ENCODE assay signal across 16 cellular contexts in the genomic region with DNA sequence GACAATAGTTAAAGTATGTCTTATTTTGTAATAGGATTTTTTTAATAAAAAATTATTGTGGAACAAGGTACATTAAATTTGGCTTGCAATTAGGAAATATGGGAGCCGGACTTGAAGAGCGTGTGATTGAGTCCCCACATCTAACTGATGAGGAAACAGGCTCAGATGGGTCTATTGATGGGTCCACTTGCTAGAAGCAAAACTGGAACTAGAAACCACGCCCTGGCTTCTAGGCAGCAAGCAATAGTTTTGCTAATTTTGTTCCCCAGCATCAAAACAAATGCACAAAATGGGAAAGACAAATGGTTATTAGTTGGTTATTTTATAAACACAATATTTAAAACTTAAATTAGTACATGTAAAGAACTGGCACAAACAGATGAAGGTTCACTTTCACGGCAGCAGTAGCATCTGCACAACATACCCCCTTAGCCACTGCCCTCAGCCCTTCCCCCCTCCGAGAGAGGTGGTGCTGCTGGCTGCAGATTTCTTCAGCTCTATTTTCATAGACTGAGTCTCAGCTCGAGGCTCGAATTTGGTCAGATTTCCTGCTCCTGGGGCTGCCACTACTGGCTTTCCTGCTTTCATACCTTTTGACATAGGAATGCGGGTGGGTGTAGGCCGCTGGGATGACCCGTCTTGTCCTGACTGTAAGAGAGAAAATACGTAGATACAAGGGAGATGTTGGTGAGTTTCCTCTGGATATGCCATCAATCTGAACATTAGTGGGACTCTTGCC. TPM values are rescaled to one million over a fixed set of nuclear protein-coding genes. Genes with fewer than 3 reads are reported as not detected.
DNase-seq lines count a peak whose midpoint lies in the region; FAIRE-seq and TF ChIP-seq lines count a peak whose summit lies in the region.
"Had no signal": no experiment of that assay in that cellular context is flagged by ENCODE, and none has a peak within 500 bp of the region (broad histone marks: within the 10 kb centered on the region; RNA-seq: fewer than 3 reads in every experiment).

No MANE protein-coding gene starts in this region.

- H3K9me3 ChIP-seq in H1 (ENCODE audit: insufficient read depth in 2 of 2, low read depth in 1 of 2, low read length in 1 of 2) (no peaks in the 10 kb centered on the region), mesenchymal stem cell (ENCODE audit: control insufficient read depth, low read length) (peaks cover 6% of the 10 kb centered on the region), small intestine (ENCODE audit: control insufficient read depth, low read depth) (no peaks in the 10 kb centered on the region)

- CTCF ChIA-PET in H1 (lab: Charles Lee; ENCODE audit: partially characterized antibody): interaction anchor here (1.1 to 1.3 kb wide), 3 partner anchors 36 to 48 kb away, joined by 3 to 5 read pairs (median 3); no protein-coding TSS in a partner anchor

- no peak overlapping the region; the same call in 1 of the 2 replicates for H2BK20ac ChIP-seq in H1 (ENCODE audit: low read length)

- no peak for TF ChIP-seq CTCF in H1 (IDR thresholded peaks at IDR 0.05; ENCODE audit: control extremely low read depth in 1 of 3, insufficient read depth in 1 of 3, low read depth in 1 of 3, low read length in 3 of 3)

- H2BK5ac ChIP-seq in H1 (ENCODE audit: low read depth, low read length) (no peak overlapping the region), mesenchymal stem cell (ENCODE audit: low read depth, low read length, poor library complexity, severe bottlenecking) (no peak overlapping the region)

- TF ChIP-seq RAD21 in H1 (IDR thresholded peaks at IDR 0.05 in 1 of 2, conservative IDR thresholded peaks at IDR 0.05 in 1 of 2; ENCODE audit: low read depth in 2 of 2, low read length in 2 of 2): no peak

- H4K20me1 ChIP-seq in H1 (replicated peaks in 1 of 2; ENCODE audit: control insufficient read depth in 1 of 2, insufficient read depth in 2 of 2, low read length in 2 of 2): no peaks in the 10 kb centered on the region

- peak overlapping the region; percentile 34 for H3K18ac ChIP-seq in H1 (ENCODE audit: extremely low read depth, low read length)
- H3K18ac ChIP-seq in mesenchymal stem cell (ENCODE audit: low read depth in 1 of 2, low read length in 2 of 2): peak overlapping the region in 1 of 2 experiments; percentile 50

- H4K8ac ChIP-seq in H1 (ENCODE audit: extremely low read depth, insufficient read depth, low read length) (peak overlapping the region; percentile 71), mesenchymal stem cell (ENCODE audit: low read length) (no peak overlapping the region)

- H2BK12ac ChIP-seq in H1 (ENCODE audit: low read depth, low read length) (no peak overlapping the region), mesenchymal stem cell (ENCODE audit: low read length in 2 of 2) (peak overlapping the region; percentile 72 to 90)

- no peaks in the 10 kb centered on the region for H3K79me1 ChIP-seq in H1 (ENCODE audit: low read depth, low read length)
- H3K79me1 ChIP-seq in mesenchymal stem cell (replicated peaks; ENCODE audit: low read length, poor library complexity, severe bottlenecking): no peaks in the 10 kb centered on the region

- H3K14ac ChIP-seq in H1 (ENCODE audit: insufficient read length): no peak overlapping the region
- H3K14ac ChIP-seq in mesenchymal stem cell (ENCODE audit: low read length in 2 of 2): peak overlapping the region in 1 of 2 experiments; percentile 59

- no peak overlapping the region for H3K56ac ChIP-seq in H1 (replicated peaks; ENCODE audit: insufficient read length, low read depth, low read length)

- H2AK5ac ChIP-seq in H1 (ENCODE audit: low read depth, low read length) (no peak overlapping the region), mesenchymal stem cell (ENCODE audit: low read length, severe bottlenecking) (peak overlapping the region; percentile 74)

- DNase-seq in ELF-1 (ENCODE audit: low read depth, low spot score) (peak; percentile 34), H7 (peak; percentile 21), H1 (ENCODE audit: low read depth in 1 of 2, low spot score in 2 of 2) (no peak), mesenchymal stem cell (no peak), small intestine (no peak), SHP77 (lab: John Stamatoyannopoulos, UW) (no peak), anterior cingulate cortex (lab: John Stamatoyannopoulos, UW) (no peak), NCI-H345 (lab: John Stamatoyannopoulos, UW) (no peak)
- DNase-seq: Calu3; CD8-positive, alpha-beta memory T cell; MM.1S; NCI-H1048; NCI-H1417 treated with DMSO at 0.1 percent for 48 hours; NCI-H1930; NCI-H510A had no signal

- no peak for TF ChIP-seq EP300 in H1 (IDR thresholded peaks at IDR 0.05; ENCODE audit: borderline replicate concordance in 1 of 2, low read depth in 2 of 2, low read length in 2 of 2)

- no peak overlapping the region for H3K4me3 ChIP-seq in H7 (ENCODE audit: insufficient read depth, low read depth, low read length)
- H3K4me3 ChIP-seq in H1 (ENCODE audit: extremely low read depth in 1 of 4, insufficient read depth in 2 of 4, low read depth in 3 of 4, low read length in 4 of 4): no peak overlapping the region
- no peak overlapping the region for H3K4me3 ChIP-seq in mesenchymal stem cell (ENCODE audit: insufficient read depth in 1 of 2, low read depth in 1 of 2, low read length in 2 of 2)
- H3K4me3 ChIP-seq in small intestine (ENCODE audit: low read depth in 1 of 2, low read length in 2 of 2): no peak overlapping the region

- H3K27ac ChIP-seq in H1 (ENCODE audit: low read depth, low read length) (no peak overlapping the region), mesenchymal stem cell (ENCODE audit: low read length, poor library complexity, severe bottlenecking) (no peak overlapping the region), small intestine (ENCODE audit: low read depth in 1 of 2, low read length in 1 of 2) (no peak overlapping the region)
- H3K27ac ChIP-seq: C4-2B had no signal

- H3K9ac ChIP-seq in H1 (replicated peaks in 1 of 4; ENCODE audit: extremely low read depth in 1 of 4, low read depth in 3 of 4, low read length in 3 of 4) (no peak overlapping the region; a peak in 1 of 7 replicates), mesenchymal stem cell (ENCODE audit: low read length) (no peak overlapping the region)

- H3K27me3 ChIP-seq in H7 (ENCODE audit: control insufficient read depth, insufficient read depth, low read length): no peaks in the 10 kb centered on the region
- H3K27me3 ChIP-seq in H1 (replicated peaks in 1 of 4; ENCODE audit: control insufficient read depth in 3 of 4, extremely low read depth in 1 of 4, insufficient read depth in 3 of 4, low read length in 3 of 4): no peaks in the 10 kb centered on the region
- H3K27me3 ChIP-seq in mesenchymal stem cell (ENCODE audit: control insufficient read depth in 1 of 2, insufficient read depth in 1 of 2, low read length in 2 of 2): no peaks in the 10 kb centered on the region
- no peaks in the 10 kb centered on the region for H3K27me3 ChIP-seq in small intestine (ENCODE audit: control insufficient read depth in 2 of 2, insufficient read depth in 2 of 2, low read length in 2 of 2)

- WGBS in H1 (ENCODE audit: extremely low coverage in 1 of 2, insufficient coverage in 1 of 2, insufficient read length in 1 of 2, insufficient replicate concordance in 2 of 2, low coverage in 1 of 2, low lambda C conversion rate in 2 of 2, missing lambda C conversion rate in 1 of 2), 2 experiments: 60% methylated on average over 11 of the region's 11 CpGs; no CpG with 5 or more reads in 1 of the 2 experiments
- 63% methylated on average over 8 of the region's 11 CpGs for WGBS in mesenchymal stem cell
- WGBS in small intestine, 3 donors: 73 to 77% (median 73%) methylated on average over 11 of the region's 11 CpGs

- TF ChIP-seq POLR2A in H1 (IDR thresholded peaks at IDR 0.05; ENCODE audit: control extremely low read depth in 1 of 2, low read depth in 2 of 2, low read length in 2 of 2): no peak

- H3K79me2 ChIP-seq in H1 (ENCODE audit: control insufficient read depth in 1 of 2, insufficient read depth in 2 of 2, low read length in 2 of 2): no peaks in the 10 kb centered on the region

- H3K36me3 ChIP-seq in H7 (replicated peaks; ENCODE audit: control insufficient read depth, insufficient read depth, low read length): no peaks in the 10 kb centered on the region
- H3K36me3 ChIP-seq in H1 (ENCODE audit: control insufficient read depth in 2 of 4, insufficient read depth in 4 of 4, low read length in 3 of 4): no peaks in the 10 kb centered on the region
- peaks cover 0 to 3% of the 10 kb centered on the region in 2 experiments for H3K36me3 ChIP-seq in mesenchymal stem cell (ENCODE audit: control insufficient read depth in 1 of 2, insufficient read depth in 2 of 2, low read depth in 1 of 2, low read length in 2 of 2)
- H3K36me3 ChIP-seq in small intestine (ENCODE audit: control insufficient read depth in 2 of 2, insufficient read depth in 2 of 2, low read length in 2 of 2): no peaks in the 10 kb centered on the region

- H3K23me2 ChIP-seq in H1 (ENCODE audit: low read depth, low read length): no peaks in the 10 kb centered on the region; the same call in 1 of the 2 replicates

- no peak overlapping the region for H2BK120ac ChIP-seq in H1 (replicated peaks; ENCODE audit: low read depth, low read length)
- no peak overlapping the region for H2BK120ac ChIP-seq in mesenchymal stem cell (ENCODE audit: low read depth, low read length)

- H3K23ac ChIP-seq in H1 (ENCODE audit: insufficient read length) (no peak overlapping the region), mesenchymal stem cell (ENCODE audit: low read length in 2 of 2) (no peak overlapping the region)

- H3K4me2 ChIP-seq in H1 (ENCODE audit: insufficient read depth in 1 of 2, low read depth in 2 of 2, low read length in 2 of 2) (peak overlapping the region in 1 of 2 experiments; percentile 5; a peak in 1 of 4 replicates), mesenchymal stem cell (ENCODE audit: low read length, poor library complexity, severe bottlenecking) (no peak overlapping the region)

- H2AFZ ChIP-seq in H1 (ENCODE audit: low read length) (peak overlapping the region; percentile 17; the same call in 1 of the 2 replicates), mesenchymal stem cell (ENCODE audit: low read depth, low read length) (no peak overlapping the region)

- peaks cover 2 to 7% (median 5%) of the 10 kb centered on the region in 4 experiments; a peak in 4 of 7 replicates for H3K4me1 ChIP-seq in H1 (replicated peaks in 1 of 4; ENCODE audit: control insufficient read depth in 3 of 4, insufficient read depth in 4 of 4, low read length in 3 of 4)
- H3K4me1 ChIP-seq in mesenchymal stem cell (ENCODE audit: control insufficient read depth, insufficient read depth, low read depth, low read length): no peaks in the 10 kb centered on the region
- H3K4me1 ChIP-seq in small intestine (ENCODE audit: control insufficient read depth in 2 of 2, insufficient read depth in 1 of 2, low read depth in 1 of 2, low read length in 1 of 2): no peaks in the 10 kb centered on the region

- no peak overlapping the region for H4K91ac ChIP-seq in H1 (replicated peaks; ENCODE audit: insufficient read length, low read length)
- no peak overlapping the region for H4K91ac ChIP-seq in mesenchymal stem cell (ENCODE audit: low read length)

- FAIRE-seq in H1 (lab: Jason Lieb, UNC): no peak
- no peak for FAIRE-seq in small intestine (lab: Jason Lieb, UNC)

- H2BK15ac ChIP-seq in H1 (ENCODE audit: low read length): no peak overlapping the region
- peak overlapping the region; percentile 63 for H2BK15ac ChIP-seq in mesenchymal stem cell (ENCODE audit: low read depth, poor library complexity, severe bottlenecking)

- H3K4ac ChIP-seq in H1 (replicated peaks; ENCODE audit: insufficient read length, low read depth, low read length) (no peak overlapping the region), mesenchymal stem cell (ENCODE audit: low read depth in 1 of 2, low read length in 2 of 2) (peak overlapping the region in 1 of 2 experiments; percentile 2)

- no peak overlapping the region for H4K5ac ChIP-seq in H1 (ENCODE audit: insufficient read length, low read depth, low read length)

- POLR2A ChIA-PET in H1 (lab: Charles Lee; ENCODE audit: partially characterized antibody): no interaction called here

RNA-seq across cellular contexts. Expression of a gene that starts 23.8 kb away (rescaled TPM):
- total RNA-seq in H7 (2014; rRNA removed; shearing (Covaris generic)): 33.0 and 45.1 TPM in 2 replicates
- 65.8 and 71.0 TPM in 2 replicates for total RNA-seq in H1 (2021; fragmentation: NEBNext Ultra II Directional; extraction: Animal tissue kit (Norgen Biotek cat#: 25700))
- 10.5 TPM in 2 replicates for polyA plus RNA-seq in H1 (2011; rRNA removed)
- polyA plus RNA-seq in H1 (2011; cell fraction: cytosol; rRNA removed): 16.6 TPM
- 7.8 TPM for polyA plus RNA-seq in H1 (2011; cell fraction: nucleus; rRNA removed)
- 23.8 to 56.6 TPM (median 32.7 TPM) in 4 replicates for polyA plus RNA-seq in H1 (2012, experiment 1 of 2)
- 3.2 TPM for polyA plus RNA-seq in H1 (2012, experiment 2 of 2)
- polyA plus RNA-seq in H1 (2013, experiment 1 of 2): 48.6 TPM
- polyA plus RNA-seq in H1 (2013, experiment 2 of 2): 54.2 TPM
- 25.3 and 42.6 TPM in 2 replicates for polyA minus RNA-seq in H1 (2011; rRNA and poly(A)+ RNA removed)
- 12.8 TPM for polyA minus RNA-seq in H1 (2011; cell fraction: cytosol; rRNA and poly(A)+ RNA removed)
- 20.3 TPM for polyA minus RNA-seq in H1 (2011; cell fraction: nucleus; rRNA and poly(A)+ RNA removed)
- polyA plus RNA-seq in mesenchymal stem cell (2013, experiment 1 of 2): 154 TPM
- polyA plus RNA-seq in mesenchymal stem cell (2013, experiment 2 of 2): 164 TPM
- polyA plus RNA-seq in small intestine: 10 to 100 TPM; 13.0 to 33.1 (median 13.2) TPM

Comparison
In these comparisons a context has a peak if more than half of its experiments do, and no peak if none do; other contexts are left out.
1. DNase-seq: peak in ELF-1 (single experiment) and H7 (single experiment); none in H1 (0 of 2), mesenchymal stem cell (single experiment), small intestine (single experiment), SHP77 (0 of 2), anterior cingulate cortex (0 of 58) and NCI-H345 (single experiment).